Comparison of ENCODE assay signal across 12 cellular contexts in genomic region chr1:38997034-38997900, GRCh38. TPM values are rescaled to one million over a fixed set of nuclear protein-coding genes. Genes with fewer than 3 reads are reported as not detected.
DNase-seq lines count a peak whose midpoint lies in the region; ATAC-seq and TF ChIP-seq lines count a peak whose summit lies in the region.
"Had no signal": no experiment of that assay in that cellular context is flagged by ENCODE, and none has a peak within 500 bp of the region (broad histone marks: within the 10 kb centered on the region; RNA-seq: fewer than 3 reads in every experiment).

No MANE protein-coding gene starts in this region.

- H3K9me3 ChIP-seq in CD4-positive, CD25-positive, alpha-beta regulatory T cell (ENCODE audit: control insufficient read depth in 2 of 2, low read length in 2 of 2), result no peaks in the 10 kb centered on the region
- H3K9me3 ChIP-seq in neural progenitor cell (ENCODE audit: low read depth) (no peaks in the 10 kb centered on the region), esophagus squamous epithelium (no peaks in the 10 kb centered on the region)
- H3K9me3 ChIP-seq: upper lobe of left lung had no signal

- peak overlapping the region; percentile 71 for H3K27ac ChIP-seq in CD4-positive, CD25-positive, alpha-beta regulatory T cell (ENCODE audit: insufficient read depth, low read length, poor library complexity, severe bottlenecking)
- peak overlapping the region; percentile 42 for H3K27ac ChIP-seq in cingulate gyrus (ENCODE audit: low read depth, low read length)
- H3K27ac ChIP-seq in neural progenitor cell, result no peak overlapping the region
- H3K27ac ChIP-seq in esophagus squamous epithelium, result peak overlapping the region in 2 of 4 donors; percentile 64 to 73
- H3K27ac ChIP-seq: epithelial cell of prostate, SK-N-MC had no signal

- H3K4me3 ChIP-seq in CD4-positive, CD25-positive, alpha-beta regulatory T cell (ENCODE audit: low read depth, low read length), result peak overlapping the region; percentile 81
- H3K4me3 ChIP-seq in neural progenitor cell (no peak overlapping the region), esophagus squamous epithelium (peak overlapping the region in 1 of 4 donors; percentile 1)
- H3K4me3 ChIP-seq: SK-N-MC, upper lobe of left lung had no signal

- peaks cover 25% of the 10 kb centered on the region for H3F3A ChIP-seq in neural progenitor cell (ENCODE audit: low read depth)

- 34 to 42% methylated on average over 4 of the region's 4 CpGs for WGBS in esophagus squamous epithelium, 2 donors

- H3K9ac ChIP-seq in neural progenitor cell, result no peak overlapping the region

- peaks cover 69% of the 10 kb centered on the region for H3K4me1 ChIP-seq in CD4-positive, CD25-positive, alpha-beta regulatory T cell (ENCODE audit: control insufficient read depth, insufficient read depth, low read length, poor library complexity, severe bottlenecking)
- H3K4me1 ChIP-seq in neural progenitor cell, result peaks cover 16% of the 10 kb centered on the region
- peaks cover 34 to 88% (median 34%) of the 10 kb centered on the region in 3 donors for H3K4me1 ChIP-seq in esophagus squamous epithelium

- H4K20me1 ChIP-seq in neural progenitor cell (ENCODE audit: low read depth), result peaks cover 99% of the 10 kb centered on the region

- peaks cover 100% of the 10 kb centered on the region for H3K79me2 ChIP-seq in neural progenitor cell (ENCODE audit: low read depth)

- H3K4me2 ChIP-seq in neural progenitor cell, result peak overlapping the region; percentile 32

- TF ChIP-seq POLR2A in erythroblast (IDR thresholded peaks at IDR 0.05; ENCODE audit: low read length) (no peak), esophagus squamous epithelium (IDR thresholded peaks at IDR 0.05) (no peak)

- H3K27me3 Mint-ChIP-seq in CD4-positive, CD25-positive, alpha-beta regulatory T cell, result peaks cover 6% of the 10 kb centered on the region
- H3K27me3 Mint-ChIP-seq in IgD-negative memory B cell (no peaks in the 10 kb centered on the region), neural progenitor cell (ENCODE audit: insufficient read depth, low read depth) (no peaks in the 10 kb centered on the region)

- peak; percentile 81 to 88 for ATAC-seq in CD4-positive, CD25-positive, alpha-beta regulatory T cell (ENCODE audit: low read depth in 2 of 2)

- peaks cover 50 to 80% (median 54%) of the 10 kb centered on the region in 4 donors for H3K4me1 Mint-ChIP-seq in CD4-positive, CD25-positive, alpha-beta regulatory T cell
- H3K4me1 Mint-ChIP-seq in IgD-negative memory B cell (peaks cover 25 to 41% (median 29%) of the 10 kb centered on the region in 3 donors), neural progenitor cell (peaks cover 20% of the 10 kb centered on the region)

- H3K36me3 Mint-ChIP-seq in CD4-positive, CD25-positive, alpha-beta regulatory T cell, result peaks cover 33% of the 10 kb centered on the region
- H3K36me3 Mint-ChIP-seq in IgD-negative memory B cell (peaks cover 3% of the 10 kb centered on the region), neural progenitor cell (peaks cover 43% of the 10 kb centered on the region)

- intact Hi-C loops in esophagus squamous epithelium (cut with DNase I), result no loop called here

- no peak overlapping the region for H2AFZ ChIP-seq in neural progenitor cell (replicated peaks)

- peaks cover 44% of the 10 kb centered on the region for H3K36me3 ChIP-seq in CD4-positive, CD25-positive, alpha-beta regulatory T cell (ENCODE audit: control insufficient read depth, insufficient read depth, low read length)
- H3K36me3 ChIP-seq in neural progenitor cell, result peaks cover 12% of the 10 kb centered on the region
- peaks cover 0 to 50% (median 20%) of the 10 kb centered on the region in 3 donors for H3K36me3 ChIP-seq in esophagus squamous epithelium

- DNase-seq in CD4-positive, CD25-positive, alpha-beta regulatory T cell, result peak in 2 of 3 donors; percentile 63 to 71
- DNase-seq in neural progenitor cell (ENCODE audit: low spot score), result no peak
- DNase-seq in C1 segment of cervical spinal cord (lab: John Stamatoyannopoulos, UW), result no peak
- no peak for DNase-seq in erythroblast (lab: John Stamatoyannopoulos, UW)
- DNase-seq in esophagus squamous epithelium (lab: John Stamatoyannopoulos, UW), result no peak
- DNase-seq in retina, result no peak
- DNase-seq: NCI-H2171, upper lobe of left lung had no signal

- H3K4me3 Mint-ChIP-seq in CD4-positive, CD25-positive, alpha-beta regulatory T cell, result peak overlapping the region; percentile 71 to 93 (median 77)
- H3K4me3 Mint-ChIP-seq in IgD-negative memory B cell (peak overlapping the region in 2 of 4 donors; percentile 60 to 68), neural progenitor cell (no peak overlapping the region)

- no peaks in the 10 kb centered on the region for H3K27me3 ChIP-seq in CD4-positive, CD25-positive, alpha-beta regulatory T cell (ENCODE audit: control insufficient read depth, insufficient read depth, low read length)
- no peaks in the 10 kb centered on the region for H3K27me3 ChIP-seq in neural progenitor cell
- H3K27me3 ChIP-seq in esophagus squamous epithelium, result no peaks in the 10 kb centered on the region
- H3K27me3 ChIP-seq: upper lobe of left lung had no signal

- TF ChIP-seq CTCF in neural progenitor cell (IDR thresholded peaks at IDR 0.05), result no peak
- TF ChIP-seq CTCF in esophagus squamous epithelium (IDR thresholded peaks at IDR 0.05), result no peak

- peak overlapping the region; percentile 87 to 97 (median 95) for H3K27ac Mint-ChIP-seq in CD4-positive, CD25-positive, alpha-beta regulatory T cell
- H3K27ac Mint-ChIP-seq in IgD-negative memory B cell, result peak overlapping the region; percentile 53 to 89 (median 80)
- H3K27ac Mint-ChIP-seq in neural progenitor cell, result no peak overlapping the region

- no peaks in the 10 kb centered on the region for H3K9me3 Mint-ChIP-seq in CD4-positive, CD25-positive, alpha-beta regulatory T cell
- H3K9me3 Mint-ChIP-seq in IgD-negative memory B cell, result no peaks in the 10 kb centered on the region
- H3K9me3 Mint-ChIP-seq in neural progenitor cell, result no peaks in the 10 kb centered on the region

RNA-seq across cellular contexts. Expression of gene AKIRIN1, which starts 6.2 kb away (rescaled TPM):
- 97.9 TPM for total RNA-seq in CD4-positive, CD25-positive, alpha-beta regulatory T cell
- 100 to 1,000 TPM in 2 of 4 donors, 10 to 100 TPM in 2; 99.4 to 109 (median 103) TPM for polyA plus RNA-seq in CD4-positive, CD25-positive, alpha-beta regulatory T cell
- 75.8 TPM for polyA plus RNA-seq in IgD-negative memory B cell
- total RNA-seq in neural progenitor cell (ENCODE audit: low replicate concordance) (99.6 and 130 TPM in 2 replicates), esophagus squamous epithelium (10 to 100 TPM; 23.5 to 30.0 (median 27.1) TPM)

RNA-seq across cellular contexts. Expression of gene NDUFS5, which starts 28.9 kb away (rescaled TPM):
- 101 TPM for total RNA-seq in CD4-positive, CD25-positive, alpha-beta regulatory T cell
- 100 to 1,000 TPM; 612 to 867 (median 641) TPM for polyA plus RNA-seq in CD4-positive, CD25-positive, alpha-beta regulatory T cell
- polyA plus RNA-seq in IgD-negative memory B cell, result 312 TPM
- total RNA-seq in neural progenitor cell (ENCODE audit: low replicate concordance) (414 and 738 TPM in 2 replicates), esophagus squamous epithelium (100 to 1,000 TPM; 300 to 496 (median 418) TPM)

RNA-seq across cellular contexts. Expression of gene RHBDL2, which starts 55.6 kb away (rescaled TPM):
- total RNA-seq in CD4-positive, CD25-positive, alpha-beta regulatory T cell, result not detected
- under 1 TPM in 2 of 4 donors, not detected in 2; 0.10 TPM for polyA plus RNA-seq in CD4-positive, CD25-positive, alpha-beta regulatory T cell
- not detected for polyA plus RNA-seq in IgD-negative memory B cell
- total RNA-seq in neural progenitor cell (ENCODE audit: low replicate concordance) (1.1 TPM in 1 of 2 replicates, not detected in the other), esophagus squamous epithelium (10 to 100 TPM; 11.6 to 23.0 (median 17.4) TPM)

Comparison
In these comparisons a context has a peak if more than half of its experiments do, and no peak if none do; other contexts are left out.
1. DNase-seq: peak in CD4-positive, CD25-positive, alpha-beta regulatory T cell (2 of 3); none in neural progenitor cell (single experiment), C1 segment of cervical spinal cord (0 of 14), erythroblast (0 of 2), esophagus squamous epithelium (single experiment) and retina (single experiment).